ENCODE assay signal across 8 cellular contexts in genomic region chr13:94595006-94595942, GRCh38. TPM values are rescaled to one million over a fixed set of nuclear protein-coding genes. Genes with fewer than 3 reads are reported as not detected.
A peak's percentile ranks its signal among the peaks of the same experiment; 100 is the strongest.
DNase-seq lines count a peak whose midpoint lies in the region; ATAC-seq and TF ChIP-seq lines count a peak whose summit lies in the region.

No MANE protein-coding gene starts in this region.

- H3K4me1 ChIP-seq in left ventricle myocardium inferior: peaks cover 34% of the 10 kb centered on the region
- peaks cover 0 to 27% (median 17%) of the 10 kb centered on the region in 4 donors for H3K4me1 ChIP-seq in sigmoid colon

- DNase-seq in Right ventricle myocardium inferior (ENCODE audit: missing footprints) (no peak), cardiac septum (ENCODE audit: low spot score) (no peak), NOMO-1 treated with dmso at 0.1 percent for 144 hours (lab: John Stamatoyannopoulos, UW; ENCODE audit: unreplicated experiment) (peak; percentile 54), left ventricle myocardium inferior (no peak), sigmoid colon (no peak), HuH-7 (ENCODE audit: low spot score) (no peak)

- H3K36me3 ChIP-seq in left ventricle myocardium inferior: peaks cover 23% of the 10 kb centered on the region
- H3K36me3 ChIP-seq in sigmoid colon: peaks cover 0 to 29% (median 11%) of the 10 kb centered on the region in 4 donors

- intact Hi-C loops in Right ventricle myocardium inferior (cut with DNase I): no loop called here
- intact Hi-C loops in cardiac septum (cut with DNase I): no loop called here
- intact Hi-C loops in left ventricle myocardium inferior (cut with micrococcal nuclease): no loop called here
- intact Hi-C loops in sigmoid colon (cut with DNase I): no loop called here

- no peak for TF ChIP-seq POLR2A in sigmoid colon (IDR thresholded peaks at IDR 0.05)

- H3K4me3 Mint-ChIP-seq in activated naive CD4-positive, alpha-beta T cell treated with anti-CD3 and anti-CD28 coated beads, Interleukin-2, amount 50 U/mL, for 24 hours: peak overlapping the region; percentile 92

- H3K27ac ChIP-seq in left ventricle myocardium inferior (replicated peaks): peak overlapping the region; percentile 86
- peak overlapping the region; percentile 78 to 84 (median 80) for H3K27ac ChIP-seq in sigmoid colon

- no peaks in the 10 kb centered on the region for H3K27me3 ChIP-seq in left ventricle myocardium inferior (ENCODE audit: low read depth)
- H3K27me3 ChIP-seq in sigmoid colon: no peaks in the 10 kb centered on the region

- no peak for TF ChIP-seq EP300 in sigmoid colon (IDR thresholded peaks at IDR 0.05)

- H3K27me3 Mint-ChIP-seq in activated naive CD4-positive, alpha-beta T cell treated with anti-CD3 and anti-CD28 coated beads, Interleukin-2, amount 50 U/mL, for 24 hours: no peaks in the 10 kb centered on the region

- H3K27ac Mint-ChIP-seq in activated naive CD4-positive, alpha-beta T cell treated with anti-CD3 and anti-CD28 coated beads, Interleukin-2, amount 50 U/mL, for 24 hours: peak overlapping the region; percentile 98

- H3K4me3 ChIP-seq in left ventricle myocardium inferior: peak overlapping the region; percentile 90
- peak overlapping the region; percentile 67 to 89 (median 80) for H3K4me3 ChIP-seq in sigmoid colon

- TF ChIP-seq CTCF in left ventricle myocardium inferior (IDR thresholded peaks at IDR 0.05; ENCODE audit: borderline replicate concordance) (no peak), sigmoid colon (IDR thresholded peaks at IDR 0.05) (no peak)

- H3K9me3 ChIP-seq in left ventricle myocardium inferior (replicated peaks) (no peaks in the 10 kb centered on the region), sigmoid colon (no peaks in the 10 kb centered on the region)

- ATAC-seq in Right ventricle myocardium inferior: peak; percentile 55
- ATAC-seq in HG02852 (IDR thresholded peaks at IDR 0.05; ENCODE audit: unreplicated experiment): peak; percentile 56

- H3K9me3 Mint-ChIP-seq in activated naive CD4-positive, alpha-beta T cell treated with anti-CD3 and anti-CD28 coated beads, Interleukin-2, amount 50 U/mL, for 24 hours: no peaks in the 10 kb centered on the region

- peaks cover 42% of the 10 kb centered on the region for H3K4me1 Mint-ChIP-seq in activated naive CD4-positive, alpha-beta T cell treated with anti-CD3 and anti-CD28 coated beads, Interleukin-2, amount 50 U/mL, for 24 hours

- 6 to 9% methylated on average over 16 of the region's 16 CpGs for WGBS in sigmoid colon, 2 donors

- peaks cover 14% of the 10 kb centered on the region for H3K36me3 Mint-ChIP-seq in activated naive CD4-positive, alpha-beta T cell treated with anti-CD3 and anti-CD28 coated beads, Interleukin-2, amount 50 U/mL, for 24 hours

RNA-seq across cellular contexts. Expression of gene TGDS, which starts 0.7 kb away (rescaled TPM):
- 5.2 TPM for total RNA-seq in Right ventricle myocardium inferior
- total RNA-seq in cardiac septum: 4.9 TPM
- 3.7 TPM for total RNA-seq in left ventricle myocardium inferior
- total RNA-seq in sigmoid colon: 10 to 100 TPM in 2 of 4 donors, 1 to 10 TPM in 2; 5.5 to 13.2 (median 9.7) TPM
- polyA plus RNA-seq in sigmoid colon: 10 to 100 TPM in 2 of 3 donors, 1 to 10 TPM in 1; 8.4 to 12.6 (median 10.9) TPM

RNA-seq across cellular contexts. Expression of gene GPR180, which starts 6.4 kb away (rescaled TPM):
- total RNA-seq in Right ventricle myocardium inferior: 5.7 TPM
- total RNA-seq in cardiac septum: 1.8 TPM
- 3.6 TPM for total RNA-seq in left ventricle myocardium inferior
- total RNA-seq in sigmoid colon: 1 to 10 TPM; 4.9 to 6.9 (median 6.4) TPM
- 1 to 10 TPM in 2 of 3 donors, under 1 TPM in 1; 0.69 to 1.8 (median 1.2) TPM for polyA plus RNA-seq in sigmoid colon
